Comparison of ENCODE assay signal across 15 cellular contexts in genomic region chr3:46968783-46969428, GRCh38. TPM values are rescaled to one million over a fixed set of nuclear protein-coding genes. Genes with fewer than 3 reads are reported as not detected.
DNase-seq lines count a peak whose midpoint lies in the region; ATAC-seq and TF ChIP-seq lines count a peak whose summit lies in the region.
"Had no signal": no experiment of that assay in that cellular context is flagged by ENCODE, and none has a peak within 500 bp of the region (broad histone marks: within the 10 kb centered on the region; RNA-seq: fewer than 3 reads in every experiment).

No MANE protein-coding gene starts in this region.

- no peak overlapping the region for H3K4me3 Mint-ChIP-seq in activated T-helper 17 cell treated with anti-CD3 and anti-CD28 coated beads, Interleukin-2, amount 50 U/mL, for 72 hours
- H3K4me3 Mint-ChIP-seq in naive B cell = peak overlapping the region in 2 of 8 donors; percentile 41 to 52

- H3K4me3 ChIP-seq in sigmoid colon = no peak overlapping the region
- H3K4me3 ChIP-seq: coronary artery, left lung, thoracic aorta had no signal

- TF ChIP-seq EP300 in sigmoid colon (IDR thresholded peaks at IDR 0.05) = no peak

- H3K9me3 Mint-ChIP-seq in activated T-helper 17 cell treated with anti-CD3 and anti-CD28 coated beads, Interleukin-2, amount 50 U/mL, for 72 hours = no peaks in the 10 kb centered on the region
- H3K9me3 Mint-ChIP-seq in naive B cell = no peaks in the 10 kb centered on the region

- H3K27me3 Mint-ChIP-seq in activated T-helper 17 cell treated with anti-CD3 and anti-CD28 coated beads, Interleukin-2, amount 50 U/mL, for 72 hours = no peaks in the 10 kb centered on the region
- H3K27me3 Mint-ChIP-seq in naive B cell = no peaks in the 10 kb centered on the region

- ATAC-seq in left ventricle myocardium superior = no peak
- no peak for ATAC-seq in activated T-helper 17 cell treated with anti-CD3 and anti-CD28 coated beads, Interleukin-2, amount 50 U/mL, for 72 hours (replicated peaks)
- no peak for ATAC-seq in naive B cell (ENCODE audit: low read depth in 2 of 2)
- ATAC-seq: left lung had no signal

- POLR2A ChIA-PET in GM10248 (lab: Yijun Ruan, JAX) = interaction anchor here (0.8 kb wide), 1 partner anchor 10 kb away, joined by 3 read pairs; no protein-coding TSS in a partner anchor

- intact Hi-C loops in left ventricle myocardium superior (cut with micrococcal nuclease) (no loop called here), cardiac septum (cut with DNase I) (no loop called here), sigmoid colon (cut with DNase I) (no loop called here)

- TF ChIP-seq POLR2A in sigmoid colon (IDR thresholded peaks at IDR 0.05) = no peak

- peaks cover 0 to 77% (median 64%) of the 10 kb centered on the region in 4 donors for H3K4me1 ChIP-seq in sigmoid colon

- H3K4me1 Mint-ChIP-seq in activated T-helper 17 cell treated with anti-CD3 and anti-CD28 coated beads, Interleukin-2, amount 50 U/mL, for 72 hours = peaks cover 59% of the 10 kb centered on the region
- H3K4me1 Mint-ChIP-seq in naive B cell = peaks cover 69 to 90% (median 83%) of the 10 kb centered on the region in 3 donors

- H3K27ac ChIP-seq in sigmoid colon = no peak overlapping the region
- H3K27ac ChIP-seq: coronary artery, thoracic aorta had no signal

- peak overlapping the region; percentile 47 for H3K27ac Mint-ChIP-seq in activated T-helper 17 cell treated with anti-CD3 and anti-CD28 coated beads, Interleukin-2, amount 50 U/mL, for 72 hours
- H3K27ac Mint-ChIP-seq in naive B cell = peak overlapping the region in 4 of 6 donors; percentile 2 to 70 (median 48)

- no peak for TF ChIP-seq CTCF in sigmoid colon (IDR thresholded peaks at IDR 0.05)
- TF ChIP-seq CTCF in GM10248 (IDR thresholded peaks at IDR 0.05; ENCODE audit: control extremely low read depth, extremely low read depth, low read depth, missing control alignments) = no peak

- H3K9me3 ChIP-seq in sigmoid colon = no peaks in the 10 kb centered on the region
- H3K9me3 ChIP-seq: left lung, thoracic aorta had no signal

- no peaks in the 10 kb centered on the region for H3K27me3 ChIP-seq in sigmoid colon
- H3K27me3 ChIP-seq: left lung had no signal

- DNase-seq in left ventricle myocardium superior (peak; percentile 14), cardiac septum (ENCODE audit: low spot score) (no peak), naive B cell (no peak), NCI-H748 treated with DMSO at 0.1 percent for 48 hours (lab: John Stamatoyannopoulos, UW) (no peak), NCI-H774 (lab: John Stamatoyannopoulos, UW) (no peak), sigmoid colon (no peak), GM10248 (ENCODE audit: extremely low spot score) (no peak)
- DNase-seq: amygdala; erythroblast; left lung; occipital lobe; stimulated activated CD4-positive, alpha-beta T cell treated with anti-CD3 and anti-CD28 coated beads, Interleukin-12 subunit alpha, Interleukin-12 subunit beta, amount 100 ng/mL, for 4 hours had no signal

- CTCF ChIA-PET in GM10248 (lab: Yijun Ruan, JAX) = interaction anchor here (1.1 to 2.0 kb wide), 2 partner anchors 11 to 36 kb away, joined by 3 to 6 read pairs; partner anchors contain the start of gene NBEAL2

- H3K36me3 Mint-ChIP-seq in activated T-helper 17 cell treated with anti-CD3 and anti-CD28 coated beads, Interleukin-2, amount 50 U/mL, for 72 hours (ENCODE audit: low read depth) = peaks cover 74% of the 10 kb centered on the region
- H3K36me3 Mint-ChIP-seq in naive B cell = no peaks in the 10 kb centered on the region

- peaks cover 0 to 4% (median 0%) of the 10 kb centered on the region in 4 donors for H3K36me3 ChIP-seq in sigmoid colon
- H3K36me3 ChIP-seq: left lung had no signal

- WGBS in sigmoid colon, 2 donors = 40 to 66% methylated on average over 9 of the region's 9 CpGs

RNA-seq across cellular contexts. Expression of gene CCDC12, which starts 7.6 kb away (rescaled TPM):
- 29.6 TPM for total RNA-seq in left ventricle myocardium superior
- total RNA-seq in cardiac septum = 35.6 TPM
- 10 to 100 TPM; 46.9 to 59.8 TPM for total RNA-seq in activated T-helper 17 cell treated with anti-CD3 and anti-CD28 coated beads, Interleukin-2, amount 50 U/mL, for 72 hours
- 100 to 1,000 TPM; 119 to 157 (median 123) TPM for polyA plus RNA-seq in naive B cell (ENCODE audit: low read depth in 6 of 6)
- total RNA-seq in sigmoid colon = 10 to 100 TPM; 33.1 to 41.0 (median 36.6) TPM
- polyA plus RNA-seq in sigmoid colon = 10 to 100 TPM; 58.9 to 80.9 (median 77.5) TPM

RNA-seq across cellular contexts. Expression of gene NBEAL2, which starts 10.6 kb away (rescaled TPM):
- total RNA-seq in left ventricle myocardium superior = 11.4 TPM
- 14.2 TPM for total RNA-seq in cardiac septum
- total RNA-seq in activated T-helper 17 cell treated with anti-CD3 and anti-CD28 coated beads, Interleukin-2, amount 50 U/mL, for 72 hours = 100 to 1,000 TPM; 140 to 169 TPM
- 1 to 10 TPM in 4 of 6 donors, under 1 TPM in 1, not detected in 1; 0.34 to 2.2 (median 1.5) TPM for polyA plus RNA-seq in naive B cell (ENCODE audit: low read depth in 6 of 6)
- total RNA-seq in sigmoid colon = 10 to 100 TPM in 3 of 4 donors, 1 to 10 TPM in 1; 9.6 to 36.0 (median 13.5) TPM
- polyA plus RNA-seq in sigmoid colon = 10 to 100 TPM in 2 of 3 donors, 1 to 10 TPM in 1; 7.8 to 88.0 (median 11.3) TPM
